ENCODE assay signal across 9 cellular contexts in the genomic region with DNA sequence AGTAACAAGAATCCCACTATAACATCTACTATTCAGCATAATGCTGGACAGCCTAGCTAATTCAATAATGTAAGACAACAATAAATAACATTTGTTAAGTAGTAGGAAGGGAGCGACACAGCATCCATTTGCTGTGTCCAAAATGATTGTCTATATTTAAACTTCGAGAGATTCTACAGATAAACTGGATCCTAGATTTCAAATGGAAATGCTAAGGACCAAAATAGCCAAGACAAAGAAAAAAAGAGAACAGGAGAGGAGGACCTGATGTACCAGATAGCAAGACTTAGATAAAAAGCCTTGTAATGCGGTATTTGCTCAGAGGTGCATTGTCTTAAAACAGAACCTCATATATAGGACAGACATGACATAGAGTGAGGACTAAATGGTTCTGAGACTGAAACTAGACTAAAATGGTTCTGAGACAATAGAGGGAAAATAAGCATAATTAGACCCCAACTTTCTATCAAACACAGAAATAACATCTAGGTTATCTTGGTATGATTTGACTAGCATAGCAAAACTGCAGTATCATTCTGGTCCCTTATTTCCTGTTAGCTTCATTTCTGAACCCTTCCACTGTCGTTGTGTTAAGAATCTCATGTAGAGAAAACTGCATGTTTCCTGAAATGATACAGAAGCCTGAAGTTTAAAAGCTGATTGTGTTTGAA. TPM values are rescaled to one million over a fixed set of nuclear protein-coding genes. Genes with fewer than 3 reads are reported as not detected.
A peak's percentile ranks its signal among the peaks of the same experiment; 100 is the strongest.
DNase-seq lines count a peak whose midpoint lies in the region; ATAC-seq and TF ChIP-seq lines count a peak whose summit lies in the region.
"Had no signal": no experiment of that assay in that cellular context is flagged by ENCODE, and none has a peak within 500 bp of the region (broad histone marks: within the 10 kb centered on the region; RNA-seq: fewer than 3 reads in every experiment).

No MANE protein-coding gene starts in this region.

- WGBS in psoas muscle, 3 donors: 83 to 87% (median 87%) methylated on average over 4 of the region's 4 CpGs

- H3K27ac Mint-ChIP-seq in activated CD4-positive, alpha-beta T cell treated with anti-CD3 and anti-CD28 coated beads, Interleukin-2, amount 10 ng/mL, durations not matched to agents 24 days and 14 days: peak overlapping the region; percentile 77

- intact Hi-C loops in activated CD4-positive, alpha-beta T cell treated with anti-CD3 and anti-CD28 coated beads, Interleukin-2, amount 10 ng/mL, durations not matched to agents 24 days and 14 days (cut with micrococcal nuclease): loop anchor here (1.0 to 2.0 kb wide), 4 partner anchors 10 to 132 kb away; partner anchors contain the start of gene SMARCAD1
- intact Hi-C loops in psoas muscle (cut with DNase I): loop anchor here in 1 of 2 donors (10.0 kb wide), 1 partner anchor 46 kb away; no protein-coding TSS in a partner anchor

- H3K9me2 ChIP-seq in Karpas-422 (replicated peaks; ENCODE audit: insufficient read depth, low read length): no peaks in the 10 kb centered on the region

- H3K4me3 Mint-ChIP-seq in activated CD4-positive, alpha-beta T cell treated with anti-CD3 and anti-CD28 coated beads, Interleukin-2, amount 10 ng/mL, durations not matched to agents 24 days and 14 days: peak overlapping the region; percentile 70

- no peaks in the 10 kb centered on the region for H3K79me2 ChIP-seq in Karpas-422 (ENCODE audit: low read length)
- no peaks in the 10 kb centered on the region for H3K79me2 ChIP-seq in osteoblast (ENCODE audit: insufficient read depth, low read length)

- ATAC-seq in HG02571 (IDR thresholded peaks at IDR 0.05; ENCODE audit: unreplicated experiment) (peak; percentile 69), psoas muscle (no peak)

- no peaks in the 10 kb centered on the region for H3K9me3 Mint-ChIP-seq in activated CD4-positive, alpha-beta T cell treated with anti-CD3 and anti-CD28 coated beads, Interleukin-2, amount 10 ng/mL, durations not matched to agents 24 days and 14 days

- H3K9me3 ChIP-seq in Karpas-422 (ENCODE audit: low read length) (no peaks in the 10 kb centered on the region), osteoblast (ENCODE audit: low read depth, low read length) (no peaks in the 10 kb centered on the region), psoas muscle (no peaks in the 10 kb centered on the region)

- H3K4me1 ChIP-seq in Karpas-422 (ENCODE audit: low read length): no peaks in the 10 kb centered on the region
- peaks cover 7% of the 10 kb centered on the region for H3K4me1 ChIP-seq in osteoblast (ENCODE audit: insufficient read depth, low read length)
- H3K4me1 ChIP-seq in psoas muscle: no peaks in the 10 kb centered on the region

- peak overlapping the region; percentile 7 for H3K4me2 ChIP-seq in Karpas-422 (ENCODE audit: low read depth, low read length, poor library complexity, severe bottlenecking)
- no peak overlapping the region for H3K4me2 ChIP-seq in osteoblast (ENCODE audit: insufficient read depth, low read length)

- H4K20me1 ChIP-seq in Karpas-422 (ENCODE audit: insufficient read depth, low read depth, low read length) (no peaks in the 10 kb centered on the region), osteoblast (ENCODE audit: insufficient read depth, low read length) (no peaks in the 10 kb centered on the region)

- no peaks in the 10 kb centered on the region for H3K27me3 Mint-ChIP-seq in activated CD4-positive, alpha-beta T cell treated with anti-CD3 and anti-CD28 coated beads, Interleukin-2, amount 10 ng/mL, durations not matched to agents 24 days and 14 days

- no peak overlapping the region for H3K4me3 ChIP-seq in Karpas-422 (ENCODE audit: low read length)
- no peak overlapping the region for H3K4me3 ChIP-seq in osteoblast (ENCODE audit: insufficient read depth, low read length)
- H3K4me3 ChIP-seq in psoas muscle: no peak overlapping the region

- H3K9ac ChIP-seq in Karpas-422 (ENCODE audit: low read length): no peak overlapping the region

- H3K4me1 Mint-ChIP-seq in activated CD4-positive, alpha-beta T cell treated with anti-CD3 and anti-CD28 coated beads, Interleukin-2, amount 10 ng/mL, durations not matched to agents 24 days and 14 days: peaks cover 14% of the 10 kb centered on the region

- H3K36me3 ChIP-seq in Karpas-422 (ENCODE audit: insufficient read depth, low read length) (no peaks in the 10 kb centered on the region), osteoblast (ENCODE audit: insufficient read depth, low read length) (no peaks in the 10 kb centered on the region), psoas muscle (ENCODE audit: insufficient read depth in 1 of 2, low read depth in 1 of 2) (no peaks in the 10 kb centered on the region)

- H3K27me3 ChIP-seq in Karpas-422 (ENCODE audit: low read length) (no peaks in the 10 kb centered on the region), osteoblast (ENCODE audit: insufficient read depth, low read length) (no peaks in the 10 kb centered on the region), psoas muscle (ENCODE audit: insufficient read depth in 3 of 3, low read length in 2 of 3) (no peaks in the 10 kb centered on the region)

- TF ChIP-seq CTCF in osteoblast (IDR thresholded peaks at IDR 0.05; ENCODE audit: extremely low read depth, low read depth, low read length): no peak
- TF ChIP-seq CTCF in psoas muscle (IDR thresholded peaks at IDR 0.05): no peak

- H3K36me3 Mint-ChIP-seq in activated CD4-positive, alpha-beta T cell treated with anti-CD3 and anti-CD28 coated beads, Interleukin-2, amount 10 ng/mL, durations not matched to agents 24 days and 14 days (ENCODE audit: low read depth): no peaks in the 10 kb centered on the region

- no peak overlapping the region; the same call in 1 of the 2 replicates for H2AFZ ChIP-seq in Karpas-422 (ENCODE audit: low read length)
- H2AFZ ChIP-seq in osteoblast (ENCODE audit: low read length): no peak overlapping the region

- no peak for DNase-seq in activated CD4-positive, alpha-beta T cell treated with anti-CD3 and anti-CD28 coated beads, Interleukin-2, amount 10 ng/mL, durations not matched to agents 24 days and 14 days
- DNase-seq in activated CD4-positive, alpha-beta T cell treated with anti-CD3 and anti-CD28 coated beads, Interleukin-2, amount 50 U/mL, for 48 hours: no peak
- DNase-seq in Karpas-422 (no peak), osteoblast (ENCODE audit: insufficient read length, low spot score, missing footprints) (peak; percentile 31), DMS79 (lab: John Stamatoyannopoulos, UW) (no peak), psoas muscle (no peak), GM19238 (ENCODE audit: insufficient read length, low spot score) (no peak)
- DNase-seq: T1000 had no signal

- H3K27ac ChIP-seq in Karpas-422 (ENCODE audit: low read length) (no peak overlapping the region), osteoblast (ENCODE audit: low read depth, low read length) (no peak overlapping the region), psoas muscle (no peak overlapping the region)

RNA-seq across cellular contexts. Expression of gene HPGDS, which starts 3.8 kb away (rescaled TPM):
- total RNA-seq in activated CD4-positive, alpha-beta T cell treated with anti-CD3 and anti-CD28 coated beads, Interleukin-2, amount 10 ng/mL, durations not matched to agents 24 days and 14 days: not detected in 2 replicates
- total RNA-seq in Karpas-422 (2014; rRNA removed; shearing (Covaris generic); ENCODE audit: low replicate concordance): not detected in 2 replicates
- not detected in 2 replicates for total RNA-seq in osteoblast
- total RNA-seq in psoas muscle: under 1 TPM; 0.39 to 0.79 (median 0.66) TPM
- under 1 TPM; 0.06 to 0.35 (median 0.32) TPM for polyA plus RNA-seq in psoas muscle
